ENCODE assay signal across 23 cellular contexts in the genomic region with DNA sequence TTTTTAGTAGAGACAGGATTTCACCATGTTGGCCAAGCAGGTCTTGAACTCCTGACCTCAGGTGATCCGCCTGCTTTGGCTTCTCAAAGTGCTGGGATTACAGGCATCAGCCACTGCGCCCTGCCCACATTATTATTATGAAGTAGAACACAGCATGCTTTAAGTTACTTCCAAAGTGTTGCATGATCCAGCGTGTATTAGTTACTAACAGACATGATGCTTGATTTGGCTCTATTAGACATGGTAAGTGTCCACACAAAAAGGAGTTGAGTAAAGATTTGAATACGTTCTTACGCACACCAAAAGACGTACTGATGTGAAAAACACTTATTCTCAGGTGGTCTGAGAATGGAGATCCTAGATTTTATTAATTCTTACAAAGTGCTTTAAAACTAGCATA. TPM values are rescaled to one million over a fixed set of nuclear protein-coding genes. Genes with fewer than 3 reads are reported as not detected.
"Had no signal": no experiment of that assay in that cellular context is flagged by ENCODE, and none has a peak within 500 bp of the region (broad histone marks: within the 10 kb centered on the region; RNA-seq: fewer than 3 reads in every experiment).

No MANE protein-coding gene starts in this region.

- H3K9me3 Mint-ChIP-seq: dendritic cell treated with granulocyte-macrophage colony-stimulating factor and Interleukin-4, amounts not matched to agents 40 ng/mL and 50 ng/mL, for 4 days; endodermal cell had no signal

- H3K27ac Mint-ChIP-seq: dendritic cell treated with granulocyte-macrophage colony-stimulating factor and Interleukin-4, amounts not matched to agents 40 ng/mL and 50 ng/mL, for 4 days; effector memory CD8-positive, alpha-beta T cell; endodermal cell; memory B cell; naive thymus-derived CD4-positive, alpha-beta T cell had no signal

- H3K4me1 ChIP-seq: colonic mucosa, gastrocnemius medialis had no signal

- ATAC-seq: effector memory CD8-positive, alpha-beta T cell; gastrocnemius medialis; heart right ventricle; left cardiac atrium; left lung; left ventricle myocardium superior; lower lobe of right lung; naive thymus-derived CD4-positive, alpha-beta T cell had no signal

- H3K27ac ChIP-seq: colonic mucosa, epithelial cell of prostate, esophagus squamous epithelium, gastrocnemius medialis, heart right ventricle, left lung, lower lobe of right lung had no signal

- H3K27me3 Mint-ChIP-seq: dendritic cell treated with granulocyte-macrophage colony-stimulating factor and Interleukin-4, amounts not matched to agents 40 ng/mL and 50 ng/mL, for 4 days; effector memory CD8-positive, alpha-beta T cell; memory B cell had no signal

- H3K9me3 ChIP-seq: colonic mucosa, esophagus squamous epithelium, gastrocnemius medialis, heart right ventricle, left lung, lower lobe of right lung had no signal

- H3K36me3 Mint-ChIP-seq: memory B cell; naive thymus-derived CD4-positive, alpha-beta T cell had no signal

- H3K4me3 ChIP-seq: colonic mucosa, esophagus squamous epithelium, gastrocnemius medialis, heart right ventricle, left lung, lower lobe of right lung had no signal

- H3K36me3 ChIP-seq: colonic mucosa, esophagus squamous epithelium, gastrocnemius medialis, heart right ventricle, left lung, lower lobe of right lung had no signal

- H3K4me3 Mint-ChIP-seq: dendritic cell treated with granulocyte-macrophage colony-stimulating factor and Interleukin-4, amounts not matched to agents 40 ng/mL and 50 ng/mL, for 4 days; effector memory CD8-positive, alpha-beta T cell; endodermal cell; memory B cell; naive thymus-derived CD4-positive, alpha-beta T cell had no signal

- H3K27me3 ChIP-seq: colonic mucosa, esophagus squamous epithelium, gastrocnemius medialis, heart right ventricle, left lung had no signal

- DNase-seq: colonic mucosa; cortex of kidney; effector CD8-positive, alpha-beta T cell; effector memory CD8-positive, alpha-beta T cell; endodermal cell; esophagus squamous epithelium; foreskin melanocyte; gastrocnemius medialis; glutamatergic neuron; head of caudate nucleus; heart right ventricle; hippocampal formation; left cardiac atrium; left lung; left ventricle myocardium superior; lower lobe of right lung; mesendoderm; midbrain; naive thymus-derived CD4-positive, alpha-beta T cell had no signal

RNA-seq across cellular contexts. Expression of gene SLC38A11, which starts 50.0 kb away (rescaled TPM):
- polyA plus RNA-seq: keratinocyte; naive thymus-derived CD4-positive, alpha-beta T cell had no signal
